ENCODE assay signal across 14 cellular contexts in genomic region chr1:101174722-101175121, GRCh38.
DNase-seq lines count a peak whose midpoint lies in the region; ATAC-seq, FAIRE-seq and TF ChIP-seq lines count a peak whose summit lies in the region.
"Had no signal": no experiment of that assay in that cellular context is flagged by ENCODE, and none has a peak within 500 bp of the region (broad histone marks: within the 10 kb centered on the region; RNA-seq: fewer than 3 reads in every experiment).

No MANE protein-coding gene starts in this region.

- no peaks in the 10 kb centered on the region for H3K27me3 ChIP-seq in Panc1 (ENCODE audit: control insufficient read depth, insufficient read depth, low read length)
- H3K27me3 ChIP-seq: gastrocnemius medialis, upper lobe of right lung had no signal

- no peak overlapping the region for H3K4me3 ChIP-seq in Panc1 (ENCODE audit: low read depth in 2 of 2, low read length in 2 of 2)
- H3K4me3 ChIP-seq: gastrocnemius medialis, lung, upper lobe of right lung had no signal

- no peaks in the 10 kb centered on the region for H3K27me3 Mint-ChIP-seq in activated CD4-positive, alpha-beta T cell treated with anti-CD3 and anti-CD28 coated beads for 36 hours

- H3K36me3 ChIP-seq in Panc1 (ENCODE audit: control insufficient read depth, insufficient read depth, low read length), result no peaks in the 10 kb centered on the region
- H3K36me3 ChIP-seq: gastrocnemius medialis, upper lobe of right lung had no signal

- FAIRE-seq in GM12891 (lab: Jason Lieb, UNC), result no peak

- no peak overlapping the region for H3K4me3 Mint-ChIP-seq in activated CD4-positive, alpha-beta T cell treated with anti-CD3 and anti-CD28 coated beads for 36 hours
- H3K4me3 Mint-ChIP-seq: H9 had no signal

- H3K36me3 Mint-ChIP-seq in activated CD4-positive, alpha-beta T cell treated with anti-CD3 and anti-CD28 coated beads for 36 hours (ENCODE audit: low read depth), result no peaks in the 10 kb centered on the region

- DNase-seq in activated CD4-positive, alpha-beta T cell treated with anti-CD3 and anti-CD28 coated beads for 36 hours, result no peak
- DNase-seq in activated CD4-positive, alpha-beta T cell treated with anti-CD3 and anti-CD28 coated beads for 48 hours, result no peak
- peak; percentile 2 for DNase-seq in Panc1 (ENCODE audit: low read depth, low spot score)
- peak; percentile 73 for DNase-seq in dedifferentiated amniotic fluid mesenchymal stem cell (ENCODE audit: extremely low spot score)
- DNase-seq in non-pigmented ciliary epithelial cell (ENCODE audit: low read depth), result peak; percentile 77
- no peak for DNase-seq in GM12891 (ENCODE audit: insufficient read length, low spot score)
- DNase-seq: gastrocnemius medialis, H9, NCI-H526 treated with DMSO at 0.1 percent for 48 hours, upper lobe of right lung had no signal

- CTCF ChIA-PET in activated CD4-positive, alpha-beta T cell treated with anti-CD3 and anti-CD28 coated beads for 36 hours (lab: Charles Lee), result interaction anchor here (0.6 to 1.1 kb wide), 3 partner anchors 13 to 235 kb away, joined by 3 to 7 read pairs (median 3); no protein-coding TSS in a partner anchor
- CTCF ChIA-PET in Panc1 (lab: Charles Lee), result no interaction called here

- H3K4me1 Mint-ChIP-seq in activated CD4-positive, alpha-beta T cell treated with anti-CD3 and anti-CD28 coated beads for 36 hours, result peaks cover 59% of the 10 kb centered on the region

- POLR2A ChIA-PET in activated CD4-positive, alpha-beta T cell treated with anti-CD3 and anti-CD28 coated beads for 36 hours (lab: Charles Lee), result no interaction called here
- POLR2A ChIA-PET in Panc1 (lab: Charles Lee), result no interaction called here

- intact Hi-C loops in activated CD4-positive, alpha-beta T cell treated with anti-CD3 and anti-CD28 coated beads for 36 hours (cut with DNase I, micrococcal nuclease), result loop anchor here (5.0 to 10.0 kb wide), 6 partner anchors 78 to 730 kb away; no protein-coding TSS in a partner anchor
- intact Hi-C loops in Panc1 (cut with micrococcal nuclease; ENCODE audit: unreplicated experiment), result no loop called here

- TF ChIP-seq POLR2A in GM12891 (IDR thresholded peaks at IDR 0.05; ENCODE audit: low read depth, low read length), result no peak

- no peak overlapping the region for H3K27ac ChIP-seq in Panc1 (ENCODE audit: low read length)
- H3K27ac ChIP-seq: 22Rv1, upper lobe of right lung had no signal

- no peaks in the 10 kb centered on the region for H3K4me1 ChIP-seq in Panc1 (ENCODE audit: control insufficient read depth, insufficient read depth, low read length)
- H3K4me1 ChIP-seq: gastrocnemius medialis, upper lobe of right lung had no signal

- ATAC-seq in activated CD4-positive, alpha-beta T cell treated with anti-CD3 and anti-CD28 coated beads for 36 hours, result no peak
- ATAC-seq in Panc1, result no peak
- ATAC-seq in GM21423 (IDR thresholded peaks at IDR 0.05; ENCODE audit: unreplicated experiment), result no peak
- ATAC-seq in HG03571 (IDR thresholded peaks at IDR 0.05; ENCODE audit: unreplicated experiment), result no peak
- ATAC-seq: gastrocnemius medialis, upper lobe of right lung had no signal

- H3K9me3 ChIP-seq in Panc1 (ENCODE audit: control insufficient read depth, insufficient read depth, low read depth, low read length), result no peaks in the 10 kb centered on the region
- H3K9me3 ChIP-seq: gastrocnemius medialis, upper lobe of right lung had no signal

- H3K27ac Mint-ChIP-seq in activated CD4-positive, alpha-beta T cell treated with anti-CD3 and anti-CD28 coated beads for 36 hours, result peak overlapping the region; percentile 90
- H3K27ac Mint-ChIP-seq: H9 had no signal

- no TSS peak for BruUV-seq in Panc1 (replicated peaks; lab: Mats Ljungman, UMichigan)

- no peak for TF ChIP-seq CTCF in Panc1 (IDR thresholded peaks at IDR 0.05)

- H3K9me3 Mint-ChIP-seq in activated CD4-positive, alpha-beta T cell treated with anti-CD3 and anti-CD28 coated beads for 36 hours (ENCODE audit: low read depth), result no peaks in the 10 kb centered on the region
- H3K9me3 Mint-ChIP-seq: H9 had no signal

- in situ Hi-C loops in Panc1 (cut with HindIII; ENCODE audit: low pct_unique_long_range_greater_than_20kb, low sequenced_read_pairs), result no loop called here

TF ChIP-seq in GM12891, 5 proteins besides CTCF, POLR2A, EP300 and RAD21:
- TF ChIP-seq SPI1 (IDR thresholded peaks at IDR 0.05; ENCODE audit: low read depth, low read length), result no peak
- no peak for TF ChIP-seq TAF1 (IDR thresholded peaks at IDR 0.05; ENCODE audit: low read depth, low read length)
- no peak for TF ChIP-seq POU2F2 (IDR thresholded peaks at IDR 0.05; ENCODE audit: low read depth, low read length)
- TF ChIP-seq POLR2AphosphoS5 (IDR thresholded peaks at IDR 0.05; ENCODE audit: low read depth, low read length), result no peak
- TF ChIP-seq PAX5 (IDR thresholded peaks at IDR 0.05; ENCODE audit: insufficient read depth, low read length, severe bottlenecking), result no peak

Comparison
In these comparisons a context has a peak if more than half of its experiments do, and no peak if none do; other contexts are left out.
1. DNase-seq: peak in Panc1 (single experiment), dedifferentiated amniotic fluid mesenchymal stem cell (single experiment) and non-pigmented ciliary epithelial cell (single experiment); none in activated CD4-positive, alpha-beta T cell treated with anti-CD3 and anti-CD28 coated beads for 36 hours (single experiment), activated CD4-positive, alpha-beta T cell treated with anti-CD3 and anti-CD28 coated beads for 48 hours (single experiment) and GM12891 (single experiment).